1 cellular context compared by ENCODE assay signal in the genomic region with DNA sequence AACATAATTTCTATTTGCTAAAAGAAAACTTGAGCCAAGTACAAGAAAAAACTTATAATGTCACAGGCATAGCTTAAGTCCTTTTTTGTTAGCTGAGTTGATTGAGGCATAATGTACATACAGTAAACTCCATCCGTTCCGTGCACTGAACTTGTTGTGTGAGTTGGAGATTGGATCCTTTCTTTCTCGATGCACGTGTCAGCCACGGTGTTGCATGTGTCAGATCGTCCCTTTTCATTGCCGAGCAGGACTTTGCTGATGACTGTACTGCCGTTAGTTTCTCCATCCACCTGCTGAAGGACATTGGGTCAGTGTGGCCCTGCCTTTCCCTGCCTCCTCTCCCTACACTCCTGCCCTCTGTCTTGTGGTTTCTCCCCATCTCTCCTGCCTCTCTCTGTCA.
TF ChIP-seq lines count a peak whose summit lies in the region.

No MANE protein-coding gene starts in this region.

TF ChIP-seq in IMR-90, 13 proteins besides CTCF, POLR2A, EP300 and RAD21:
- TF ChIP-seq BHLHE40 (IDR thresholded peaks at IDR 0.05; ENCODE audit: low read depth, low read length): no peak
- TF ChIP-seq CEBPB (IDR thresholded peaks at IDR 0.05; ENCODE audit: low read depth, low read length): no peak
- TF ChIP-seq NFE2L2 (IDR thresholded peaks at IDR 0.05; ENCODE audit: low read depth, low read length): no peak
- no peak for TF ChIP-seq RFX5 (IDR thresholded peaks at IDR 0.05; ENCODE audit: low read depth, low read length)
- no peak for TF ChIP-seq CHD1 (IDR thresholded peaks at IDR 0.05; ENCODE audit: low read depth, low read length)
TF ChIP-seq in IMR-90: peak in this region for 0.
